Comparison of ENCODE assay signal across 10 cellular contexts in genomic region chr3:124833710-124834332, GRCh38. TPM values are rescaled to one million over a fixed set of nuclear protein-coding genes. Genes with fewer than 3 reads are reported as not detected.
DNase-seq lines count a peak whose midpoint lies in the region; ATAC-seq, FAIRE-seq and TF ChIP-seq lines count a peak whose summit lies in the region.
"Had no signal": no experiment of that assay in that cellular context is flagged by ENCODE, and none has a peak within 500 bp of the region (broad histone marks: within the 10 kb centered on the region; RNA-seq: fewer than 3 reads in every experiment).

No MANE protein-coding gene starts in this region.

- TF ChIP-seq RAD21 in SK-N-SH (IDR thresholded peaks at IDR 0.05; ENCODE audit: low read length): no peak

- H3K27ac ChIP-seq in SK-N-SH (ENCODE audit: low read depth in 2 of 2, low read length in 1 of 2): peak overlapping the region; percentile 83 to 94
- peak overlapping the region; percentile 89 for H3K27ac ChIP-seq in suprapubic skin
- peak overlapping the region in 2 of 5 donors; percentile 28 to 83 for H3K27ac ChIP-seq in adrenal gland

- H3K9me3 ChIP-seq in SK-N-SH: no peaks in the 10 kb centered on the region
- no peaks in the 10 kb centered on the region for H3K9me3 ChIP-seq in suprapubic skin
- H3K9me3 ChIP-seq in adrenal gland (replicated peaks in 1 of 3): no peaks in the 10 kb centered on the region
- H3K9me3 ChIP-seq: MG63 had no signal

- no peaks in the 10 kb centered on the region for H3K9me3 Mint-ChIP-seq in WTC11

- H3K79me2 ChIP-seq in SK-N-SH (ENCODE audit: insufficient read depth): peaks cover 67% of the 10 kb centered on the region

- intact Hi-C loops in adrenal gland (cut with DNase I): no loop called here

- TF ChIP-seq POLR2A in suprapubic skin (IDR thresholded peaks at IDR 0.05) (no peak), adrenal gland (IDR thresholded peaks at IDR 0.05) (no peak)

- WGBS in SK-N-SH (ENCODE audit: low lambda C conversion rate): 74% methylated on average over 4 of the region's 4 CpGs
- WGBS in suprapubic skin: 92% methylated on average over 4 of the region's 4 CpGs
- WGBS in adrenal gland, 4 donors: 87 to 93% (median 91%) methylated on average over 4 of the region's 4 CpGs

- H3F3A ChIP-seq in SK-N-SH (replicated peaks; ENCODE audit: insufficient read depth): peaks cover 47% of the 10 kb centered on the region

- H3K9ac ChIP-seq in SK-N-SH: no peak overlapping the region

- POLR2A ChIA-PET in SK-N-SH (lab: Yijun Ruan, JAX) (no interaction called here), WTC11 (lab: Charles Lee) (no interaction called here)

- DNase-seq in SK-N-SH: no peak
- no peak for DNase-seq in WTC11 (ENCODE audit: low spot score)
- peak; percentile 57 for DNase-seq in left lobe of liver (ENCODE audit: low spot score)
- DNase-seq in suprapubic skin (ENCODE audit: low spot score in 2 of 2): no peak
- no peak for DNase-seq in adrenal gland
- DNase-seq in GM19239 (ENCODE audit: insufficient read length, low spot score): no peak
- DNase-seq: activated gamma-delta T cell treated with Interleukin-2 at 50 U/mL for 16 hours, MG63 had no signal

- no peak overlapping the region for H3K4me3 Mint-ChIP-seq in WTC11

- TF ChIP-seq EP300 in SK-N-SH (IDR thresholded peaks at IDR 0.05; ENCODE audit: borderline replicate concordance in 1 of 2, low read depth in 1 of 2, low read length in 1 of 2) (no peak), suprapubic skin (IDR thresholded peaks at IDR 0.05) (no peak)

- H3K4me1 ChIP-seq in SK-N-SH (ENCODE audit: control insufficient read depth in 1 of 2, insufficient read depth in 2 of 2, low read depth in 1 of 2, low read length in 1 of 2): peaks cover 47 to 76% of the 10 kb centered on the region in 2 experiments
- peaks cover 89% of the 10 kb centered on the region for H3K4me1 ChIP-seq in suprapubic skin
- H3K4me1 ChIP-seq in adrenal gland (replicated peaks in 1 of 2): peaks cover 24 to 68% of the 10 kb centered on the region in 2 donors

- TF ChIP-seq CTCF in SK-N-SH (IDR thresholded peaks at IDR 0.05) (no peak), WTC11 (IDR thresholded peaks at IDR 0.05) (no peak), suprapubic skin (IDR thresholded peaks at IDR 0.05) (no peak), adrenal gland (IDR thresholded peaks at IDR 0.05) (no peak)

- H3K36me3 Mint-ChIP-seq in WTC11: peaks cover 50% of the 10 kb centered on the region

- no peaks in the 10 kb centered on the region for H3K9me2 ChIP-seq in SK-N-SH

- no peaks in the 10 kb centered on the region for H4K20me1 ChIP-seq in SK-N-SH (ENCODE audit: insufficient read depth)

- H3K36me3 ChIP-seq in SK-N-SH (replicated peaks in 1 of 2; ENCODE audit: control insufficient read depth in 1 of 2, insufficient read depth in 2 of 2, low read length in 1 of 2) (peaks cover 35 to 61% of the 10 kb centered on the region in 2 experiments), suprapubic skin (no peaks in the 10 kb centered on the region), adrenal gland (replicated peaks in 1 of 2) (no peaks in the 10 kb centered on the region)

- no peak for ATAC-seq in SK-N-SH treated with all-trans-retinoic acid at 6 μM for 48 hours
- ATAC-seq in WTC11: no peak
- peak; percentile 48 for ATAC-seq in left lobe of liver
- no peak for ATAC-seq in HG02981 (IDR thresholded peaks at IDR 0.05; ENCODE audit: unreplicated experiment)

- no peak for FAIRE-seq in GM19239 (lab: Jason Lieb, UNC)

- CTCF ChIA-PET in SK-N-SH (lab: Yijun Ruan, JAX) (no interaction called here), WTC11 (lab: Charles Lee) (no interaction called here)

- H2AFZ ChIP-seq in SK-N-SH (ENCODE audit: low read depth): no peak overlapping the region

- no peaks in the 10 kb centered on the region for H3K27me3 Mint-ChIP-seq in WTC11 (ENCODE audit: low read depth)

- peak overlapping the region; percentile 95 for H3K27ac Mint-ChIP-seq in WTC11

- H3K4me1 Mint-ChIP-seq in WTC11: peaks cover 79% of the 10 kb centered on the region

- H3K27me3 ChIP-seq in SK-N-SH (ENCODE audit: insufficient read depth) (no peaks in the 10 kb centered on the region), suprapubic skin (no peaks in the 10 kb centered on the region), adrenal gland (no peaks in the 10 kb centered on the region)
- H3K27me3 ChIP-seq: MG63 had no signal

- H3K4me2 ChIP-seq in SK-N-SH: no peak overlapping the region

- no peak overlapping the region for H3K4me3 ChIP-seq in SK-N-SH (ENCODE audit: low read depth in 2 of 2, low read length in 1 of 2)
- no peak overlapping the region for H3K4me3 ChIP-seq in suprapubic skin
- H3K4me3 ChIP-seq in adrenal gland: no peak overlapping the region
- H3K4me3 ChIP-seq: MG63 had no signal

TF ChIP-seq in SK-N-SH treated with all-trans-retinoic acid at 6 μM for 48 hours, 23 proteins besides CTCF, POLR2A, EP300 and RAD21 (continues in another document):
- no peak for TF ChIP-seq CSRNP3 (CRISPR knock-in tag; IDR thresholded peaks at IDR 0.05)
- TF ChIP-seq ZC3H10 (CRISPR knock-in tag; IDR thresholded peaks at IDR 0.05): no peak
- no peak for TF ChIP-seq ZNF8 (CRISPR knock-in tag; IDR thresholded peaks at IDR 0.05)
- TF ChIP-seq TOX (CRISPR knock-in tag; IDR thresholded peaks at IDR 0.05; ENCODE audit: borderline replicate concordance): no peak
- no peak for TF ChIP-seq POU6F1 (CRISPR knock-in tag; IDR thresholded peaks at IDR 0.05; ENCODE audit: borderline replicate concordance, low read depth)
- no peak for TF ChIP-seq CSDC2 (CRISPR knock-in tag; IDR thresholded peaks at IDR 0.05)

TF ChIP-seq in WTC11, 78 proteins besides CTCF, POLR2A, EP300 and RAD21:
- TF ChIP-seq USF2 (CRISPR knock-in tag; IDR thresholded peaks at IDR 0.05) (no peak), GABPB1 (CRISPR knock-in tag; IDR thresholded peaks at IDR 0.05) (peak; percentile 65)
TF ChIP-seq in WTC11: peak in this region for 1.

RNA-seq across cellular contexts. Expression of gene ITGB5, which starts 53.3 kb away (rescaled TPM):
- 328 and 481 TPM in 2 replicates for polyA plus RNA-seq in SK-N-SH (2012; rRNA removed)
- 217 and 321 TPM in 2 replicates for polyA plus RNA-seq in SK-N-SH (2012; cell fraction: cytosol; rRNA removed)
- polyA plus RNA-seq in SK-N-SH (2012; cell fraction: nucleus; rRNA removed): 338 and 344 TPM in 2 replicates
- total RNA-seq in WTC11 (2021): 292 to 339 TPM (median 296 TPM) in 3 replicates
- total RNA-seq in left lobe of liver: 74.7 TPM
- total RNA-seq in suprapubic skin: 100 to 1,000 TPM; 159 to 397 (median 245) TPM
- total RNA-seq in adrenal gland: 100 to 1,000 TPM in 6 of 8 donors, 10 to 100 TPM in 2; 73.6 to 404 (median 111) TPM
- 10 to 100 TPM; 22.8 to 30.8 (median 25.6) TPM for polyA plus RNA-seq in adrenal gland
